ENCODE assay signal across 9 cellular contexts in the genomic region with DNA sequence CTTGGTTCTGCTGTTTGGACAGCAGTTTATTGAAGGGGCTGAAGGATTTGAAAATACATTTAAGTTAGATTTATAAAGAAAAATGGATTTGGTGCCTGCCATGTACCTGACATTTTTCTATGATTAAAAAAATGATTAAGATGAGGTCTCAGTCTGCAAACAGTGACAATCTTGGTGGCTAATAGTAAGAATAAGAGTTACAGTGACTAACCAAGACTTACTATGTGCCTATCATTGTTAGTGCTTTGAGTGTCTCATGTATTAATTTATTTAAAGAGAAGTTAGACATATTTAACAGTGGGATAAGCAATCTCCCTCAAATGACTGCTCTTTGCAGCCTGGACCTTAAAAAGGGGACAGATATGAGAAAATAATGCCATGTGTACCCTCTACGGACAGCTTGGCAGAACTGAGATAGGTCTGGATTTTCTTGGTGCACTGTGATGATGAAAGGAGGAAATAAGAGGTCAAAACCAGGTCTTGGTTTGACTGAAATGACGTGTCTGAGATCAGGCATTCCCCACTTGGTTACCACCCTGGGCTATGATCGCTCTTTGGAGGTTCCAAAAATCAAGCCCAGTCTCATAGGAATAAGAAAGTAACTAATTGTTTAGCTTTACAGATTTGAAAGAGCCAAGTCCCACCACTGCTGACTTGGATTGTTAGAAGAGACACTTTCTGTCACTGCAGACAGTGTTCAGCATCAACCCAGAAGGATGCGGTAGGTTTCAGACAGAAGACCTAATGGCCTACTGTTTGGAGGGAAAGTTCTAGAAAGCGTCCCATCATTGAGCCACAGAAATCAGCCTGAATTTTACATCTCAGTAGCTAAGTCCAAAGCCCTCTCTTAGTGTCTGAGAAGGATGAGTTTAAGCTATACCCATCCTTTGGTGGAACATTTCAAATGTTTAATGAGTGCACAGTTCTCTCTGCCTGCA. TPM values are rescaled to one million over a fixed set of nuclear protein-coding genes. Genes with fewer than 3 reads are reported as not detected.
A peak's percentile ranks its signal among the peaks of the same experiment; 100 is the strongest.
DNase-seq lines count a peak whose midpoint lies in the region; ATAC-seq and TF ChIP-seq lines count a peak whose summit lies in the region.
"Had no signal": no experiment of that assay in that cellular context is flagged by ENCODE, and none has a peak within 500 bp of the region (broad histone marks: within the 10 kb centered on the region; RNA-seq: fewer than 3 reads in every experiment).

No MANE protein-coding gene starts in this region.

- H3K4me3 ChIP-seq in breast epithelium (no peak overlapping the region), tibial nerve (peak overlapping the region in 1 of 4 donors; percentile 78)

- H3K4me1 Mint-ChIP-seq in CD4-positive, alpha-beta T cell (ENCODE audit: low read depth): peaks cover 37% of the 10 kb centered on the region

- no peak for TF ChIP-seq POLR2A in breast epithelium (IDR thresholded peaks at IDR 0.05)
- TF ChIP-seq POLR2A in tibial nerve (IDR thresholded peaks at IDR 0.05): no peak

- no peak for ATAC-seq in CD4-positive, alpha-beta T cell (ENCODE audit: poor library complexity)
- peak; percentile 64 for ATAC-seq in GM19452 (IDR thresholded peaks at IDR 0.05; ENCODE audit: unreplicated experiment)
- ATAC-seq in HG03432 (IDR thresholded peaks at IDR 0.05; ENCODE audit: unreplicated experiment): peak; percentile 67

- TF ChIP-seq EP300 in tibial nerve (IDR thresholded peaks at IDR 0.05): no peak

- peaks cover 10% of the 10 kb centered on the region for H3K9me3 ChIP-seq in CD4-positive, alpha-beta T cell (ENCODE audit: control insufficient read depth, low read length)
- H3K9me3 ChIP-seq in breast epithelium (peaks cover 0 to 11% of the 10 kb centered on the region in 2 donors), tibial nerve (peaks cover 0 to 25% (median 3%) of the 10 kb centered on the region in 4 donors)

- no peaks in the 10 kb centered on the region for H3K27me3 Mint-ChIP-seq in CD4-positive, alpha-beta T cell

- H3K4me3 Mint-ChIP-seq in CD4-positive, alpha-beta T cell: peak overlapping the region; percentile 98

- 67% methylated on average over 5 of the region's 5 CpGs for WGBS in tibial nerve, 2 donors

- POLR2A ChIA-PET in CD4-positive, alpha-beta T cell (lab: Charles Lee): interaction anchor here (1.7 kb wide), 1 partner anchor 26 kb away, joined by 4 read pairs; no protein-coding TSS in a partner anchor

- H3K36me3 ChIP-seq in breast epithelium (no peaks in the 10 kb centered on the region), tibial nerve (peaks cover 0 to 20% (median 0%) of the 10 kb centered on the region in 3 donors)

- no peak for DNase-seq in CD4-positive, alpha-beta T cell
- DNase-seq in breast epithelium (ENCODE audit: low spot score in 2 of 2) (no peak), tibial nerve (ENCODE audit: low spot score in 2 of 2) (no peak), T-helper 9 cell (no peak), NCI-H510A treated with DMSO at 0.1 percent for 48 hours (lab: John Stamatoyannopoulos, UW) (no peak), NCI-H1105 treated with DMSO at 0.1 percent for 48 hours (lab: John Stamatoyannopoulos, UW) (no peak)

- H3K27ac ChIP-seq in CD4-positive, alpha-beta T cell (ENCODE audit: low read depth, low read length): no peak overlapping the region
- H3K27ac ChIP-seq in breast epithelium (peak overlapping the region; percentile 4 to 96), tibial nerve (peak overlapping the region in 3 of 4 donors; percentile 13 to 95 (median 88))

- no peaks in the 10 kb centered on the region for H3K27me3 ChIP-seq in CD4-positive, alpha-beta T cell (ENCODE audit: control insufficient read depth, insufficient read depth, low read length)
- no peaks in the 10 kb centered on the region for H3K27me3 ChIP-seq in breast epithelium
- no peaks in the 10 kb centered on the region for H3K27me3 ChIP-seq in tibial nerve

- peaks cover 4% of the 10 kb centered on the region for H3K9me3 Mint-ChIP-seq in CD4-positive, alpha-beta T cell

- CTCF ChIA-PET in CD4-positive, alpha-beta T cell (lab: Charles Lee): no interaction called here

- peak overlapping the region; percentile 88 for H3K27ac Mint-ChIP-seq in CD4-positive, alpha-beta T cell

- TF ChIP-seq CTCF in CD4-positive, alpha-beta T cell (IDR thresholded peaks at IDR 0.05): no peak
- TF ChIP-seq CTCF in breast epithelium (IDR thresholded peaks at IDR 0.05) (no peak), tibial nerve (IDR thresholded peaks at IDR 0.05) (no peak)

- peaks cover 50% of the 10 kb centered on the region for H3K36me3 Mint-ChIP-seq in CD4-positive, alpha-beta T cell (ENCODE audit: low read depth)

- no peaks in the 10 kb centered on the region for H3K4me1 ChIP-seq in breast epithelium
- H3K4me1 ChIP-seq in tibial nerve: peaks cover 0 to 24% (median 16%) of the 10 kb centered on the region in 4 donors

- intact Hi-C loops in CD4-positive, alpha-beta T cell (cut with DNase I, micrococcal nuclease): loop anchor here in 1 of 2 experiments (10.0 kb wide), 2 partner anchors 173 to 283 kb away; partner anchors contain the start of genes DCLRE1A and NHLRC2
- intact Hi-C loops in breast epithelium (cut with DNase I; ENCODE audit: low total_unique reads): no loop called here

RNA-seq across cellular contexts. Expression of gene CASP7, which starts 2.1 kb away (rescaled TPM):
- total RNA-seq in CD4-positive, alpha-beta T cell: 1 to 10 TPM; 8.5 to 8.6 TPM
- 10 to 100 TPM; 19.0 to 27.2 (median 24.3) TPM for total RNA-seq in breast epithelium
- total RNA-seq in tibial nerve: 10 to 100 TPM; 12.9 to 18.4 (median 16.8) TPM

RNA-seq across cellular contexts. Expression of gene NRAP, which starts 18.0 kb away (rescaled TPM):
- not detected for total RNA-seq in CD4-positive, alpha-beta T cell
- total RNA-seq in breast epithelium (not detected), tibial nerve (under 1 TPM in 1 of 4 donors, not detected in 3; under 0.01 TPM)
- total RNA-seq: bronchial epithelial cell had no signal
